31 cellular contexts compared by ENCODE assay signal in the genomic region with DNA sequence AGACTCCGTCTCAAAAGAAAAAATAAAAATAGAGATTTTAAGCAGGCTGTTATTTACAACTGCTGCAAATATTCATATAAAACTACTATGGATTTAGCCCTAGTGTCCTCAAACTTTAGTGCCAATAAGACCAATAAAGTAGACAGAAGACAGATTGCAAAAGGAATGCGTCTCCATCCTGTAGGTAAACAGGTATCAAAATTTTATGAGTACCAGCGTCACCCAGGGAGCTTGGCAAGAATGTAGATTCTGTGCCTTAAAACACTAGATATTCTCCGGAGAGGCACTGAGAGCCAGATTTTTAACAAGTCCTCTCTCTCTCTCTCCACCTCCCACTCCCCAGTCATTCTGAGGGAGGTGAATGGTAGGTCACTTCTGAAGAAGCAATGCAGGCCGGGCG.
"Had no signal": no experiment of that assay in that cellular context is flagged by ENCODE, and none has a peak within 500 bp of the region (broad histone marks: within the 10 kb centered on the region; RNA-seq: fewer than 3 reads in every experiment).

No MANE protein-coding gene starts in this region.

- H3K27me3 ChIP-seq: ovary, right lobe of liver, sigmoid colon, suprapubic skin, testis, tibial artery, transverse colon, upper lobe of right lung, uterus had no signal

- H3K79me2 ChIP-seq: parathyroid adenoma had no signal

- H3K9me3 ChIP-seq: ovary, psoas muscle, right lobe of liver, sigmoid colon, suprapubic skin, testis, tibial artery, transverse colon, upper lobe of right lung, uterus had no signal

- H3K27ac Mint-ChIP-seq: natural killer cell treated with Interleukin-12 subunit alpha and Interleukin-12 subunit beta and Interleukin-15 and Interleukin-18, amount 100 ng/mL, for 72 hours; nephron progenitor cell; progenitor cell of endocrine pancreas; stimulated activated memory B cell treated with anti-CD40 and anti-IgM and Interleukin-4, amounts not matched to agents 10 μg/mL and 1 μg/mL and 100 μg/mL, for 72 hours; type B pancreatic cell had no signal

- H3K4me3 ChIP-seq: ovary, psoas muscle, right lobe of liver, sigmoid colon, suprapubic skin, testis, tibial artery, transverse colon, upper lobe of right lung, uterus had no signal

- DNase-seq: naive thymus-derived CD8-positive, alpha-beta T cell; nephron progenitor cell; occipital lobe; ovary; posterior cingulate gyrus; psoas muscle; right cardiac atrium; right lobe of liver; sigmoid colon; small intestine; stimulated activated CD4-positive, alpha-beta T cell treated with anti-CD3 and anti-CD28 coated beads, Interleukin-12 subunit alpha, Interleukin-12 subunit beta, amount 100 ng/mL, for 4 hours; stimulated activated CD4-positive, alpha-beta T cell treated with anti-CD3 and anti-CD28 coated beads, Interleukin-1b, Interleukin-23, amount 100 ng/mL, for 48 hours; stimulated activated CD4-positive, alpha-beta T cell treated with anti-CD3 and anti-CD28 coated beads, Interleukin-4, amount 100 ng/mL, for 1 hour; stimulated activated CD4-positive, alpha-beta T cell treated with anti-CD3 and anti-CD28 coated beads, Interleukin-4, amount 100 ng/mL, for 4 hours; stimulated activated CD8-positive, alpha-beta memory T cell treated with anti-CD3 and anti-CD28 coated beads, Interleukin-4, amount 100 ng/mL, for 48 hours; stimulated activated naive CD4-positive, alpha-beta T cell; stimulated activated naive CD8-positive, alpha-beta T cell treated with anti-CD3 and anti-CD28 coated beads, Interleukin-15, amount 100 ng/mL, for 72 hours; stimulated activated naive CD8-positive, alpha-beta T cell treated with anti-CD3 and anti-CD28 coated beads, Interleukin-15, Interleukin-2, amounts not matched to agents 100 U/mL and 50 U/mL, for 24 hours; substantia nigra; testis; tibial artery; transverse colon; upper lobe of right lung; uterus had no signal

- FAIRE-seq: small intestine had no signal

- H3K4me1 ChIP-seq: parathyroid adenoma, psoas muscle, suprapubic skin, testis, tibial artery, uterus had no signal

- H2AFZ ChIP-seq: parathyroid adenoma had no signal

- H3K9me3 Mint-ChIP-seq: naive thymus-derived CD8-positive, alpha-beta T cell; natural killer cell treated with Interleukin-12 subunit alpha and Interleukin-12 subunit beta and Interleukin-15 and Interleukin-18, amount 100 ng/mL, for 72 hours; nephron progenitor cell; neural crest cell; stimulated activated memory B cell treated with anti-CD40 and anti-IgM and Interleukin-4, amounts not matched to agents 10 μg/mL and 1 μg/mL and 100 μg/mL, for 72 hours; stimulated activated naive CD8-positive, alpha-beta T cell treated with anti-CD3 and anti-CD28 coated beads, Interleukin-15, amount 100 ng/mL, for 72 hours; type B pancreatic cell had no signal

- H3K27ac ChIP-seq: ovary, parathyroid adenoma, psoas muscle, right lobe of liver, sigmoid colon, suprapubic skin, testis, tibial artery, transverse colon, upper lobe of right lung, uterus had no signal

- H3K27me3 Mint-ChIP-seq: naive thymus-derived CD8-positive, alpha-beta T cell; natural killer cell treated with Interleukin-12 subunit alpha and Interleukin-12 subunit beta and Interleukin-15 and Interleukin-18, amount 100 ng/mL, for 72 hours; progenitor cell of endocrine pancreas; stimulated activated memory B cell treated with anti-CD40 and anti-IgM and Interleukin-4, amounts not matched to agents 10 μg/mL and 1 μg/mL and 100 μg/mL, for 72 hours; stimulated activated naive CD8-positive, alpha-beta T cell treated with anti-CD3 and anti-CD28 coated beads, Interleukin-15, amount 100 ng/mL, for 72 hours; type B pancreatic cell had no signal

- H3K4me3 Mint-ChIP-seq: naive thymus-derived CD8-positive, alpha-beta T cell; natural killer cell treated with Interleukin-12 subunit alpha and Interleukin-12 subunit beta and Interleukin-15 and Interleukin-18, amount 100 ng/mL, for 72 hours; nephron progenitor cell; neural crest cell; stimulated activated memory B cell treated with anti-CD40 and anti-IgM and Interleukin-4, amounts not matched to agents 10 μg/mL and 1 μg/mL and 100 μg/mL, for 72 hours; stimulated activated naive CD8-positive, alpha-beta T cell treated with anti-CD3 and anti-CD28 coated beads, Interleukin-15, amount 100 ng/mL, for 72 hours; type B pancreatic cell had no signal

- ATAC-seq: naive thymus-derived CD8-positive, alpha-beta T cell; natural killer cell treated with Interleukin-12 subunit alpha and Interleukin-12 subunit beta and Interleukin-15 and Interleukin-18, amount 100 ng/mL, for 72 hours; psoas muscle; right cardiac atrium; right lobe of liver; stimulated activated memory B cell treated with anti-CD40 and anti-IgM and Interleukin-4, amounts not matched to agents 10 μg/mL and 1 μg/mL and 100 μg/mL, for 72 hours; stimulated activated naive CD8-positive, alpha-beta T cell treated with anti-CD3 and anti-CD28 coated beads, Interleukin-15, amount 100 ng/mL, for 72 hours; stimulated activated naive CD8-positive, alpha-beta T cell treated with anti-CD3 and anti-CD28 coated beads, Interleukin-15, Interleukin-2, amounts not matched to agents 100 U/mL and 50 U/mL, for 24 hours; upper lobe of right lung had no signal

- H3K36me3 ChIP-seq: ovary, right lobe of liver, sigmoid colon, suprapubic skin, tibial artery, transverse colon, upper lobe of right lung, uterus had no signal

- H3K36me3 Mint-ChIP-seq: natural killer cell treated with Interleukin-12 subunit alpha and Interleukin-12 subunit beta and Interleukin-15 and Interleukin-18, amount 100 ng/mL, for 72 hours; stimulated activated memory B cell treated with anti-CD40 and anti-IgM and Interleukin-4, amounts not matched to agents 10 μg/mL and 1 μg/mL and 100 μg/mL, for 72 hours; type B pancreatic cell had no signal

- H3K9ac ChIP-seq: parathyroid adenoma had no signal
